ENCODE assay signal across 8 cellular contexts in the genomic region with DNA sequence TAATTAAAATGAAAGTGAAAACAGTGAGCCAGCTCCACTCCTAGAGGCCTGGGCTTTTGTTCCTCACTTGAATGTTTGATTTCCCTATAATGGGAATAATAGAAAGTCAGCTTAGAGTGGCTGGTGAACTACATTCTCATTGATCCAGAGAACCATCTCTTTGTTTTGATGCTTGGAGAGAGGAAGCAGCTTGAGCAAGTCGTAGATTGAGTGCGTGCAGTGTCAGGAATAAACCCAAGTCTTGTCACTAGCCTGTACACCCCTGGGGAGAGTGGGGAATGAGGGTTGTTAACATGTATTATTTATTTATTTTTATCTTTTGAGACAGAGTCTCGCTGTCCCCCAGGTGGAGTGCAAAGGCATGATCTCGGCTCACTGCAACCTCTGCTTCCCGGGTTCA. TPM values are rescaled to one million over a fixed set of nuclear protein-coding genes. Genes with fewer than 3 reads are reported as not detected.
DNase-seq lines count a peak whose midpoint lies in the region; ATAC-seq and TF ChIP-seq lines count a peak whose summit lies in the region.

No MANE protein-coding gene starts in this region.

- no peak for TF ChIP-seq EP300 in sigmoid colon (IDR thresholded peaks at IDR 0.05)

- peak overlapping the region; percentile 79 for H3K9ac ChIP-seq in SU-DHL-6 (ENCODE audit: low read length)

- H3K4me1 ChIP-seq in sigmoid colon: peaks cover 0 to 23% (median 20%) of the 10 kb centered on the region in 4 donors

- no peaks in the 10 kb centered on the region; the same call in 1 of the 2 replicates for H3K36me3 ChIP-seq in SU-DHL-6 (ENCODE audit: low read length)
- H3K36me3 ChIP-seq in sigmoid colon: peaks cover 0 to 20% (median 4%) of the 10 kb centered on the region in 4 donors

- DNase-seq in DMS53 (lab: John Stamatoyannopoulos, UW): peak; percentile 39
- DNase-seq in DMS53 treated with DMSO at 0.1 percent for 48 hours (lab: John Stamatoyannopoulos, UW; ENCODE audit: unreplicated experiment): no peak
- no peak for DNase-seq in foreskin fibroblast
- DNase-seq in sigmoid colon: no peak
- no peak for DNase-seq in stimulated activated CD4-positive, alpha-beta T cell treated with anti-CD3 and anti-CD28 coated beads, Interleukin-4, amount 100 ng/mL, for 24 hours

- 18 to 41% methylated on average over 5 of the region's 5 CpGs for WGBS in sigmoid colon, 2 donors

- H3K27me3 ChIP-seq in SU-DHL-6 (ENCODE audit: low read length): no peaks in the 10 kb centered on the region
- H3K27me3 ChIP-seq in sigmoid colon: no peaks in the 10 kb centered on the region

- H3K4me3 ChIP-seq in SU-DHL-6 (ENCODE audit: insufficient read depth, low read length, poor library complexity, severe bottlenecking) (peak overlapping the region; percentile 100), foreskin fibroblast (ENCODE audit: low read depth in 1 of 2, low read length in 2 of 2) (peak overlapping the region; percentile 53 to 90), sigmoid colon (peak overlapping the region; percentile 65 to 88 (median 79))

- H3K9me2 ChIP-seq in SU-DHL-6 (replicated peaks; ENCODE audit: insufficient read depth, low read length): no peaks in the 10 kb centered on the region

- no peak for TF ChIP-seq POLR2A in sigmoid colon (IDR thresholded peaks at IDR 0.05)

- H3K79me2 ChIP-seq in SU-DHL-6 (ENCODE audit: insufficient read depth, low read length): peaks cover 37% of the 10 kb centered on the region

- peak overlapping the region; percentile 100 for H3K4me2 ChIP-seq in SU-DHL-6 (ENCODE audit: low read depth, low read length, poor library complexity, severe bottlenecking)

- H2AFZ ChIP-seq in SU-DHL-6 (ENCODE audit: low read depth, low read length, severe bottlenecking): peak overlapping the region; percentile 92

- H3K9me3 ChIP-seq in SU-DHL-6 (ENCODE audit: insufficient read depth, low read length) (no peaks in the 10 kb centered on the region), sigmoid colon (no peaks in the 10 kb centered on the region)

- H3K27ac ChIP-seq in SU-DHL-6 (ENCODE audit: low read depth, low read length): no peak overlapping the region
- H3K27ac ChIP-seq in sigmoid colon: peak overlapping the region; percentile 84 to 90 (median 86)

- no peaks in the 10 kb centered on the region for H3F3A ChIP-seq in SU-DHL-6 (ENCODE audit: insufficient read depth)

- no peak for ATAC-seq in GM21786 (IDR thresholded peaks at IDR 0.05; ENCODE audit: unreplicated experiment)
- ATAC-seq in HG02642 (IDR thresholded peaks at IDR 0.05; ENCODE audit: poor library complexity, unreplicated experiment): no peak

- no peak for TF ChIP-seq CTCF in SU-DHL-6 (IDR thresholded peaks at IDR 0.05; ENCODE audit: insufficient read depth, low read length, poor library complexity, severe bottlenecking)
- TF ChIP-seq CTCF in foreskin fibroblast (IDR thresholded peaks at IDR 0.05; ENCODE audit: low read depth, low read length): no peak
- no peak for TF ChIP-seq CTCF in sigmoid colon (IDR thresholded peaks at IDR 0.05)

- H4K20me1 ChIP-seq in SU-DHL-6 (ENCODE audit: low read depth, low read length): peaks cover 10% of the 10 kb centered on the region

- intact Hi-C loops in sigmoid colon (cut with DNase I): loop anchor here (5.0 kb wide), 1 partner anchor 849 kb away; no protein-coding TSS in a partner anchor

RNA-seq across cellular contexts. Expression of a gene that starts 0.9 kb away (rescaled TPM):
- 10 to 100 TPM; 21.0 to 32.4 (median 27.2) TPM for total RNA-seq in sigmoid colon
- 10 to 100 TPM in 1 of 3 donors, 1 to 10 TPM in 2; 6.0 to 20.4 (median 9.6) TPM for polyA plus RNA-seq in sigmoid colon

RNA-seq across cellular contexts. Expression of a gene that starts 12.8 kb away (rescaled TPM):
- total RNA-seq in sigmoid colon: 10 to 100 TPM; 11.1 to 17.8 (median 12.7) TPM
- 10 to 100 TPM; 10.2 to 62.8 (median 35.8) TPM for polyA plus RNA-seq in sigmoid colon

RNA-seq across cellular contexts. Expression of a gene that starts 39.7 kb away (rescaled TPM):
- 10 to 100 TPM in 1 of 4 donors, 1 to 10 TPM in 3; 2.0 to 11.9 (median 5.2) TPM for total RNA-seq in sigmoid colon
- polyA plus RNA-seq in sigmoid colon: 10 to 100 TPM; 24.0 to 25.8 (median 25.7) TPM
